Comparison of ENCODE assay signal across 8 cellular contexts in genomic region chr6:116278478-116278822, GRCh38. TPM values are rescaled to one million over a fixed set of nuclear protein-coding genes. Genes with fewer than 3 reads are reported as not detected.
A peak's percentile ranks its signal among the peaks of the same experiment; 100 is the strongest.
DNase-seq lines count a peak whose midpoint lies in the region; ATAC-seq and TF ChIP-seq lines count a peak whose summit lies in the region.

No MANE protein-coding gene starts in this region.

- no peaks in the 10 kb centered on the region for H3K27me3 ChIP-seq in GM23248 (replicated peaks; ENCODE audit: insufficient read depth)

- H2AFZ ChIP-seq in GM23248 = no peak overlapping the region

- peak overlapping the region; percentile 91 for H3K27ac ChIP-seq in GM23248

- no peak for ATAC-seq in T-helper 17 cell

- H3K4me1 Mint-ChIP-seq in T-helper 17 cell = peaks cover 47% of the 10 kb centered on the region

- in situ Hi-C loops in GM23248 (cut with MboI) = no loop called here

- H3K9me3 ChIP-seq in GM23248 (ENCODE audit: low read depth) (no peaks in the 10 kb centered on the region), T-helper 17 cell (ENCODE audit: control insufficient read depth, low read length, poor library complexity, severe bottlenecking) (no peaks in the 10 kb centered on the region)

- H3K4me2 ChIP-seq in GM23248 (ENCODE audit: unreplicated experiment) = peak overlapping the region; percentile 81

- TF ChIP-seq CTCF in fibroblast of pulmonary artery (IDR thresholded peaks at IDR 0.05; ENCODE audit: low read length, missing control alignments) = no peak

- no peaks in the 10 kb centered on the region for H3K9me2 ChIP-seq in GM23248 (ENCODE audit: insufficient read depth)

- no peak for DNase-seq in GM23248
- peak in 1 of 3 donors; percentile 5 for DNase-seq in T-helper 17 cell
- no peak for DNase-seq in fibroblast of pulmonary artery (ENCODE audit: low read depth)
- no peak for DNase-seq in skeletal muscle cell (ENCODE audit: low read depth)
- DNase-seq in stimulated activated CD4-positive, alpha-beta T cell treated with anti-CD3 and anti-CD28 coated beads, Interleukin-2, amount 100 ng/mL, for 48 hours = no peak
- DNase-seq in LoVo (ENCODE audit: low spot score) = no peak
- no peak for DNase-seq in activated CD4-positive, alpha-beta T cell treated with anti-CD3 and anti-CD28 coated beads, Interleukin-2, amount 50 U/mL, for 4 hours
- DNase-seq in stimulated activated CD4-positive, alpha-beta T cell treated with anti-CD3 and anti-CD28 coated beads, Interleukin-4, amount 100 ng/mL, for 1 hour = no peak

- peaks cover 17% of the 10 kb centered on the region for H3K36me3 Mint-ChIP-seq in T-helper 17 cell (ENCODE audit: low read depth)

- peak overlapping the region; percentile 99 for H3K4me3 Mint-ChIP-seq in T-helper 17 cell

- H3K36me3 ChIP-seq in GM23248 (ENCODE audit: low read depth) = peaks cover 13% of the 10 kb centered on the region; the same call in 1 of the 2 replicates

- H3F3A ChIP-seq in GM23248 (ENCODE audit: insufficient read depth) = peaks cover 7% of the 10 kb centered on the region; the same call in 1 of the 2 replicates

- H3K79me2 ChIP-seq in GM23248 (ENCODE audit: insufficient read depth) = peaks cover 80% of the 10 kb centered on the region

- H3K4me1 ChIP-seq in GM23248 (ENCODE audit: insufficient read depth) = peaks cover 47% of the 10 kb centered on the region

- H3K27me3 Mint-ChIP-seq in T-helper 17 cell = no peaks in the 10 kb centered on the region

- peaks cover 15% of the 10 kb centered on the region; the same call in 1 of the 2 replicates for H4K20me1 ChIP-seq in GM23248 (ENCODE audit: insufficient read depth)

- H3K4me3 ChIP-seq in GM23248 (peak overlapping the region; percentile 82), fibroblast of pulmonary artery (replicated peaks; ENCODE audit: low read depth, low read length) (peak overlapping the region; percentile 86), skeletal muscle cell (ENCODE audit: low read depth, low read length) (peak overlapping the region; percentile 93)

- H3K9ac ChIP-seq in GM23248 = peak overlapping the region; percentile 99

- WGBS in GM23248 (ENCODE audit: low coverage in 1 of 2, low lambda C conversion rate in 2 of 2, missing lambda C conversion rate in 2 of 2), 2 experiments = 78 to 80% methylated on average over 11 of the region's 11 CpGs

- peak overlapping the region; percentile 98 for H3K27ac Mint-ChIP-seq in T-helper 17 cell

RNA-seq across cellular contexts. Expression of gene TSPYL1, which starts 1.3 kb away (rescaled TPM):
- total RNA-seq in GM23248 (2014; rRNA removed; shearing (Covaris generic)) = 79.4 and 89.1 TPM in 2 replicates
- polyA plus RNA-seq in GM23248 (2016; fragmentation: Nextera tagmentation; extraction: Ambion mirVana) = 71.5 and 73.5 TPM in 2 replicates
- 100 to 1,000 TPM; 199 to 216 TPM for total RNA-seq in T-helper 17 cell

RNA-seq across cellular contexts. Expression of gene TSPYL4, which starts 24.6 kb away (rescaled TPM):
- total RNA-seq in GM23248 (2014; rRNA removed; shearing (Covaris generic)) = 34.1 and 38.2 TPM in 2 replicates
- 32.3 TPM in 2 replicates for polyA plus RNA-seq in GM23248 (2016; fragmentation: Nextera tagmentation; extraction: Ambion mirVana)
- total RNA-seq in T-helper 17 cell = 10 to 100 TPM; 45.8 to 56.5 TPM
